Comparison of ENCODE assay signal across 9 cellular contexts in genomic region chr21:38831526-38832467, GRCh38. TPM values are rescaled to one million over a fixed set of nuclear protein-coding genes. Genes with fewer than 3 reads are reported as not detected.
DNase-seq lines count a peak whose midpoint lies in the region; ATAC-seq, FAIRE-seq and TF ChIP-seq lines count a peak whose summit lies in the region.
"Had no signal": no experiment of that assay in that cellular context is flagged by ENCODE, and none has a peak within 500 bp of the region (broad histone marks: within the 10 kb centered on the region; RNA-seq: fewer than 3 reads in every experiment).

No MANE protein-coding gene starts in this region.

- H3K27ac ChIP-seq in adrenal gland: peak overlapping the region in 1 of 5 donors; percentile 60
- H3K27ac ChIP-seq in keratinocyte (ENCODE audit: control insufficient read depth, insufficient read depth, low read length): peak overlapping the region; percentile 80

- 55 to 67% (median 59%) methylated on average over 7 of the region's 7 CpGs for WGBS in adrenal gland, 4 donors

- H3K36me3 Mint-ChIP-seq in activated T-cell treated with anti-CD3 and anti-CD28 coated beads, Interleukin-2, amount 50 U/mL, for 4 hours (ENCODE audit: insufficient read depth): no peaks in the 10 kb centered on the region
- H3K36me3 Mint-ChIP-seq in activated T-cell treated with anti-CD3 and anti-CD28 coated beads, Interleukin-2, amount 50 U/mL, for 24 hours (ENCODE audit: low read depth): no peaks in the 10 kb centered on the region

- peaks cover 2% of the 10 kb centered on the region for H3K9me1 ChIP-seq in keratinocyte (ENCODE audit: control insufficient read depth, extremely low read depth, insufficient read depth, low read length)

- H3K4me2 ChIP-seq in keratinocyte (ENCODE audit: control insufficient read depth, extremely low read depth, insufficient read depth, low read depth, low read length): peak overlapping the region; percentile 53

- H3K36me3 ChIP-seq in adrenal gland (replicated peaks in 1 of 2) (no peaks in the 10 kb centered on the region), keratinocyte (ENCODE audit: control insufficient read depth in 2 of 2, extremely low read depth in 1 of 2, insufficient read depth in 2 of 2, low read length in 2 of 2) (no peaks in the 10 kb centered on the region)

- ATAC-seq in activated T-cell treated with anti-CD3 and anti-CD28 coated beads, Interleukin-2, amount 50 U/mL, for 4 hours: peak; percentile 94 to 95
- ATAC-seq in HG02943 (IDR thresholded peaks at IDR 0.05; ENCODE audit: low read depth, unreplicated experiment): peak; percentile 76

- no peaks in the 10 kb centered on the region for H3K79me2 ChIP-seq in keratinocyte (ENCODE audit: control insufficient read depth, insufficient read depth, low read length)

- peaks cover 17% of the 10 kb centered on the region for H3K4me1 Mint-ChIP-seq in activated T-cell treated with anti-CD3 and anti-CD28 coated beads, Interleukin-2, amount 50 U/mL, for 4 hours (ENCODE audit: low read depth)
- peaks cover 17% of the 10 kb centered on the region for H3K4me1 Mint-ChIP-seq in activated T-cell treated with anti-CD3 and anti-CD28 coated beads, Interleukin-2, amount 50 U/mL, for 24 hours (ENCODE audit: low read depth)

- H3K9me3 ChIP-seq in adrenal gland (replicated peaks in 1 of 3) (no peaks in the 10 kb centered on the region), keratinocyte (ENCODE audit: control insufficient read depth, low read depth, low read length) (no peaks in the 10 kb centered on the region)

- peaks cover 6% of the 10 kb centered on the region for H3K27me3 Mint-ChIP-seq in activated T-cell treated with anti-CD3 and anti-CD28 coated beads, Interleukin-2, amount 50 U/mL, for 4 hours (ENCODE audit: low read depth)
- H3K27me3 Mint-ChIP-seq in activated T-cell treated with anti-CD3 and anti-CD28 coated beads, Interleukin-2, amount 50 U/mL, for 24 hours: peaks cover 4% of the 10 kb centered on the region

- H4K20me1 ChIP-seq in keratinocyte (ENCODE audit: control insufficient read depth, extremely low read depth, insufficient read depth, low read length): no peaks in the 10 kb centered on the region

- H3K27me3 ChIP-seq in adrenal gland: no peaks in the 10 kb centered on the region
- no peaks in the 10 kb centered on the region for H3K27me3 ChIP-seq in keratinocyte (ENCODE audit: control insufficient read depth, extremely low read depth, insufficient read depth, low read length)

- FAIRE-seq in keratinocyte (lab: Jason Lieb, UNC): peak; percentile 62
- FAIRE-seq: G401.6 had no signal

- dilution Hi-C loops in keratinocyte (cut with MboI; ENCODE audit: extremely low pct_ligation_motif_present, low sequenced_read_pairs): no loop called here

- DNase-seq in activated T-cell treated with anti-CD3 and anti-CD28 coated beads, Interleukin-2, amount 50 U/mL, for 4 hours: no peak
- no peak for DNase-seq in activated T-cell treated with anti-CD3 and anti-CD28 coated beads, Interleukin-2, amount 50 U/mL, for 24 hours
- DNase-seq in NOMO-1 (lab: John Stamatoyannopoulos, UW; ENCODE audit: unreplicated experiment in 2 of 2) (peak; percentile 92 to 100), adrenal gland (peak; percentile 57 to 92 (median 85)), keratinocyte (ENCODE audit: low read depth, low spot score) (no peak), DMS79 (lab: John Stamatoyannopoulos, UW) (no peak)
- peak; percentile 20 for DNase-seq in stimulated activated naive CD4-positive, alpha-beta T cell treated with Interleukin-2 at 50 U/mL for 16 hours (lab: John Stamatoyannopoulos, UW)

- peaks cover 4% of the 10 kb centered on the region for H3K9me3 Mint-ChIP-seq in activated T-cell treated with anti-CD3 and anti-CD28 coated beads, Interleukin-2, amount 50 U/mL, for 4 hours
- H3K9me3 Mint-ChIP-seq in activated T-cell treated with anti-CD3 and anti-CD28 coated beads, Interleukin-2, amount 50 U/mL, for 24 hours: no peaks in the 10 kb centered on the region

- H2AFZ ChIP-seq in keratinocyte (ENCODE audit: control insufficient read depth, low read length): no peak overlapping the region

- H3K4me3 ChIP-seq in adrenal gland (no peak overlapping the region), keratinocyte (ENCODE audit: control insufficient read depth in 2 of 3, extremely low read depth in 1 of 3, insufficient read depth in 2 of 3, low read depth in 1 of 3, low read length in 3 of 3) (no peak overlapping the region)

- peak overlapping the region; percentile 52 for H3K9ac ChIP-seq in keratinocyte (ENCODE audit: control insufficient read depth, extremely low read depth, insufficient read depth, low read length)

- peaks cover 0 to 7% of the 10 kb centered on the region in 2 donors for H3K4me1 ChIP-seq in adrenal gland (replicated peaks in 1 of 2)
- peaks cover 13% of the 10 kb centered on the region for H3K4me1 ChIP-seq in keratinocyte (ENCODE audit: control insufficient read depth, extremely low read depth, insufficient read depth, low read length)

- TF ChIP-seq CTCF in adrenal gland (IDR thresholded peaks at IDR 0.05): no peak
- no peak for TF ChIP-seq CTCF in keratinocyte (optimal IDR thresholded peaks at IDR 0.05 in 1 of 3, IDR thresholded peaks at IDR 0.05 in 1 of 3, conservative IDR thresholded peaks at IDR 0.05 in 1 of 3; ENCODE audit: extremely low read depth in 1 of 3, insufficient read depth in 2 of 3, low read length in 3 of 3)

- H3K4me3 Mint-ChIP-seq in activated T-cell treated with anti-CD3 and anti-CD28 coated beads, Interleukin-2, amount 50 U/mL, for 4 hours: no peak overlapping the region
- H3K4me3 Mint-ChIP-seq in activated T-cell treated with anti-CD3 and anti-CD28 coated beads, Interleukin-2, amount 50 U/mL, for 24 hours: no peak overlapping the region

- H3K27ac Mint-ChIP-seq in activated T-cell treated with anti-CD3 and anti-CD28 coated beads, Interleukin-2, amount 50 U/mL, for 24 hours: no peak overlapping the region

- no peak for TF ChIP-seq POLR2A in adrenal gland (IDR thresholded peaks at IDR 0.05)

- intact Hi-C loops in adrenal gland (cut with DNase I): no loop called here

RNA-seq across cellular contexts. Expression of gene ETS2, which starts 26.1 kb away (rescaled TPM):
- 10 to 100 TPM; 44.2 to 50.4 (median 48.3) TPM for total RNA-seq in activated T-cell treated with anti-CD3 and anti-CD28 coated beads, Interleukin-2, amount 50 U/mL, for 4 hours
- total RNA-seq in adrenal gland: 10 to 100 TPM; 38.5 to 66.8 (median 49.2) TPM
- polyA plus RNA-seq in adrenal gland (10 to 100 TPM; 26.2 to 38.8 (median 34.8) TPM), keratinocyte (58.5 to 61.4 TPM (median 60.3 TPM) in 3 replicates)
- 143 TPM for polyA plus RNA-seq in keratinocyte (2011; ENCODE audit: low read depth)
- polyA plus RNA-seq in keratinocyte (2011; cell fraction: cytosol; rRNA removed): 29.1 and 35.4 TPM in 2 replicates
- 122 and 140 TPM in 2 replicates for polyA plus RNA-seq in keratinocyte (2011; cell fraction: nucleus; rRNA removed)
- 37.3 and 92.4 TPM in 2 replicates for polyA plus RNA-seq in keratinocyte (2012; ENCODE audit: low replicate concordance)
- polyA minus RNA-seq in keratinocyte: 46.3 to 57.2 TPM (median 49.1 TPM) in 3 replicates
- 34.7 TPM for polyA minus RNA-seq in keratinocyte (2011; cell fraction: cytosol; rRNA and poly(A)+ RNA removed)
- polyA minus RNA-seq in keratinocyte (2011; cell fraction: nucleus; rRNA and poly(A)+ RNA removed): 70.5 and 112 TPM in 2 replicates

Comparison
In these comparisons a context has a peak if more than half of its experiments do, and no peak if none do; other contexts are left out.
1. DNase-seq: peak in NOMO-1 (2 of 2), adrenal gland (7 of 7) and stimulated activated naive CD4-positive, alpha-beta T cell treated with Interleukin-2 at 50 U/mL for 16 hours (single experiment); none in activated T-cell treated with anti-CD3 and anti-CD28 coated beads, Interleukin-2, amount 50 U/mL, for 4 hours (single experiment), activated T-cell treated with anti-CD3 and anti-CD28 coated beads, Interleukin-2, amount 50 U/mL, for 24 hours (single experiment), keratinocyte (single experiment) and DMS79 (single experiment).